In genomic region chrX:123830309-123830708, GRCh38 we compare ENCODE assay signal across 1 cellular context.
TF ChIP-seq lines count a peak whose summit lies in the region.

No MANE protein-coding gene starts in this region.

TF ChIP-seq in HepG2, 621 proteins besides CTCF, POLR2A, EP300 and RAD21 (continued from another document and continues in another):
- no peak for TF ChIP-seq SMARCC2 (IDR thresholded peaks at IDR 0.05)
- no peak for TF ChIP-seq FOXJ3 (CRISPR knock-in tag; IDR thresholded peaks at IDR 0.05; ENCODE audit: borderline replicate concordance)
- TF ChIP-seq DRAP1 (CRISPR knock-in tag; IDR thresholded peaks at IDR 0.05), result 0 out of 2 replicates have a peak, but pooled peaks have one; percentile 18
- no peak for TF ChIP-seq TARDBP (CRISPR knock-in tag; IDR thresholded peaks at IDR 0.05)
- no peak for TF ChIP-seq SRF (IDR thresholded peaks at IDR 0.05; ENCODE audit: low read depth, low read length)
- no peak for TF ChIP-seq SIN3B (IDR thresholded peaks at IDR 0.05; ENCODE audit: low read length)
- TF ChIP-seq ZNF691 (CRISPR knock-in tag; IDR thresholded peaks at IDR 0.05; ENCODE audit: borderline replicate concordance, low read depth), result no peak
- TF ChIP-seq ZBTB14 (CRISPR knock-in tag; IDR thresholded peaks at IDR 0.05), result no peak
- no peak for TF ChIP-seq GLI4 (CRISPR knock-in tag; IDR thresholded peaks at IDR 0.05; ENCODE audit: borderline replicate concordance)
- peak; percentile 69; the same call in 1 of the 2 replicates for TF ChIP-seq HNF4G (IDR thresholded peaks at IDR 0.05; ENCODE audit: borderline replicate concordance, low read depth, low read length)
- TF ChIP-seq HNF4G (CRISPR knock-in tag; IDR thresholded peaks at IDR 0.05; ENCODE audit: borderline replicate concordance, low read depth), result no peak; the same call in 1 of the 2 replicates
- no peak for TF ChIP-seq ZNF3 (CRISPR knock-in tag; IDR thresholded peaks at IDR 0.05)
- no peak for TF ChIP-seq ZNF24 (IDR thresholded peaks at IDR 0.05)
- peak; percentile 83 for TF ChIP-seq GFI1 (CRISPR knock-in tag; IDR thresholded peaks at IDR 0.05; ENCODE audit: borderline replicate concordance)
- TF ChIP-seq ELK4 (CRISPR knock-in tag; IDR thresholded peaks at IDR 0.05; ENCODE audit: borderline replicate concordance), result no peak
- 0 out of 2 replicates have a peak, but pooled peaks have one; percentile 19 for TF ChIP-seq NAIF1 (CRISPR knock-in tag; IDR thresholded peaks at IDR 0.05; ENCODE audit: borderline replicate concordance)
- no peak for TF ChIP-seq BRCA1 (CRISPR knock-in tag; IDR thresholded peaks at IDR 0.05)
- TF ChIP-seq FOXA3 (CRISPR knock-in tag; IDR thresholded peaks at IDR 0.05), result peak; percentile 42
- TF ChIP-seq SMARCE1 (IDR thresholded peaks at IDR 0.05; ENCODE audit: borderline replicate concordance), result no peak
- TF ChIP-seq AHDC1 (CRISPR knock-in tag; IDR thresholded peaks at IDR 0.05; ENCODE audit: borderline replicate concordance), result no peak
- no peak for TF ChIP-seq NR2F1 (CRISPR knock-in tag; IDR thresholded peaks at IDR 0.05)
- TF ChIP-seq LRRFIP1 (CRISPR knock-in tag; conservative IDR thresholded peaks at IDR 0.05), result no peak
- TF ChIP-seq ETV5 (CRISPR knock-in tag; IDR thresholded peaks at IDR 0.05; ENCODE audit: borderline replicate concordance), result peak; percentile 67; the same call in 1 of the 2 replicates
- TF ChIP-seq NR1H2 (CRISPR knock-in tag; IDR thresholded peaks at IDR 0.05; ENCODE audit: borderline replicate concordance, low read depth), result no peak
- TF ChIP-seq ASH2L (IDR thresholded peaks at IDR 0.05; ENCODE audit: insufficient read length, low read depth, low read length), result no peak
- TF ChIP-seq KMT2A (CRISPR knock-in tag; IDR thresholded peaks at IDR 0.05), result no peak
- TF ChIP-seq TOE1 (CRISPR knock-in tag; IDR thresholded peaks at IDR 0.05), result no peak
- no peak for TF ChIP-seq PHF8 (CRISPR knock-in tag; IDR thresholded peaks at IDR 0.05)
- no peak for TF ChIP-seq SMYD3 (CRISPR knock-in tag; IDR thresholded peaks at IDR 0.05)
- TF ChIP-seq NFIC (IDR thresholded peaks at IDR 0.05; ENCODE audit: low read length), result no peak
- TF ChIP-seq GATAD1 (CRISPR knock-in tag; IDR thresholded peaks at IDR 0.05), result no peak
- TF ChIP-seq GTF3A (CRISPR knock-in tag; conservative IDR thresholded peaks at IDR 0.05), result no peak
- peak; percentile 85 for TF ChIP-seq RFX3 (CRISPR knock-in tag; IDR thresholded peaks at IDR 0.05)
- TF ChIP-seq YEATS4 (CRISPR knock-in tag; IDR thresholded peaks at IDR 0.05; ENCODE audit: borderline replicate concordance), result no peak
- TF ChIP-seq PLSCR1 (CRISPR knock-in tag; IDR thresholded peaks at IDR 0.05; ENCODE audit: borderline replicate concordance), result no peak
- TF ChIP-seq FOXP4 (CRISPR knock-in tag; IDR thresholded peaks at IDR 0.05), result peak; percentile 75
- no peak for TF ChIP-seq ZNF20 (CRISPR knock-in tag; IDR thresholded peaks at IDR 0.05)
- no peak for TF ChIP-seq ZNF570 (CRISPR knock-in tag; IDR thresholded peaks at IDR 0.05; ENCODE audit: borderline replicate concordance)
- 0 out of 2 replicates have a peak, but pooled peaks have one; percentile 33 for TF ChIP-seq FOXO1 (CRISPR knock-in tag; IDR thresholded peaks at IDR 0.05)
- no peak for TF ChIP-seq GATA4 (IDR thresholded peaks at IDR 0.05; ENCODE audit: borderline replicate concordance, low read depth)
- no peak for TF ChIP-seq ZNF138 (CRISPR knock-in tag; IDR thresholded peaks at IDR 0.05; ENCODE audit: low read depth)
- TF ChIP-seq SMAD3 (CRISPR knock-in tag; IDR thresholded peaks at IDR 0.05), result no peak
- TF ChIP-seq NCOA2 (CRISPR knock-in tag; IDR thresholded peaks at IDR 0.05), result 0 out of 2 replicates have a peak, but pooled peaks have one; percentile 62
- no peak for TF ChIP-seq ZNF512 (CRISPR knock-in tag; IDR thresholded peaks at IDR 0.05)
- TF ChIP-seq ZNF205 (CRISPR knock-in tag; IDR thresholded peaks at IDR 0.05), result no peak
- peak; percentile 83 for TF ChIP-seq MED1 (CRISPR knock-in tag; IDR thresholded peaks at IDR 0.05)
- no peak for TF ChIP-seq ARHGAP35 (CRISPR knock-in tag; IDR thresholded peaks at IDR 0.05; ENCODE audit: borderline replicate concordance)
- TF ChIP-seq MXI1 (IDR thresholded peaks at IDR 0.05; ENCODE audit: borderline replicate concordance, low read depth, low read length), result peak; percentile 59; the same call in 1 of the 3 replicates
- TF ChIP-seq ZFY (CRISPR knock-in tag; IDR thresholded peaks at IDR 0.05), result no peak
- no peak for TF ChIP-seq ZNF260 (CRISPR knock-in tag; IDR thresholded peaks at IDR 0.05; ENCODE audit: borderline replicate concordance, low read depth)
- TF ChIP-seq TCF7 (IDR thresholded peaks at IDR 0.05; ENCODE audit: low read depth), result no peak
- no peak for TF ChIP-seq PAF1 (CRISPR knock-in tag; IDR thresholded peaks at IDR 0.05)
- no peak for TF ChIP-seq CCDC6 (CRISPR knock-in tag; IDR thresholded peaks at IDR 0.05)
- no peak for TF ChIP-seq FOXP1 (IDR thresholded peaks at IDR 0.05)
- TF ChIP-seq FOXP1 (CRISPR knock-in tag; IDR thresholded peaks at IDR 0.05), result peak; percentile 39; the same call in 1 of the 2 replicates
- TF ChIP-seq CEBPG (CRISPR knock-in tag; IDR thresholded peaks at IDR 0.05), result peak; percentile 66
- peak; percentile 72 for TF ChIP-seq CEBPB (IDR thresholded peaks at IDR 0.05; ENCODE audit: borderline replicate concordance, low read depth, low read length)
- TF ChIP-seq POGZ (CRISPR knock-in tag; IDR thresholded peaks at IDR 0.05), result no peak
